Comparison of ENCODE assay signal across 2 cellular contexts in the genomic region with DNA sequence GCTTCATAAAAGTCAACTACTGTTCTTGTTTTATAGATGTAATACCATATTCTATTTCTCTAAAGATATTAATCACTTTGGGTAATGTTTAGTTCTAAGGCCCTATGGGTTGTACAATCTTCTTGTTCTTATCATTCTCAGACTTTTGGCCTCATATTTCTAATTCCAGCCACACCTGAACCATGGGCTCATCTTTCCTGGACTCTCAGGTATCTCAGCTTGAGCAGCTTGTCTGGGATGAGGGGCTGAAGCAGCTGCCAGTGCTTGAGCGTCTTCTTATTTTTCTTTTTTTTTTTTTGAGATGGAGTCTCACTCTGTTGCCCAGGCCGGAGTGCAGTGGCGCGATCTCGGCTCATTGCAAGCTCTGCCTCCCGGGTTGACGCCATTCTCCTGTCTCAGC.
"Had no signal": no experiment of that assay in that cellular context is flagged by ENCODE, and none has a peak within 500 bp of the region (broad histone marks: within the 10 kb centered on the region; RNA-seq: fewer than 3 reads in every experiment).

No MANE protein-coding gene starts in this region.

- H3K4me3 ChIP-seq: GM12878 had no signal

- DNase-seq: GF-D8 had no signal
